ENCODE assay signal across 9 cellular contexts in the genomic region with DNA sequence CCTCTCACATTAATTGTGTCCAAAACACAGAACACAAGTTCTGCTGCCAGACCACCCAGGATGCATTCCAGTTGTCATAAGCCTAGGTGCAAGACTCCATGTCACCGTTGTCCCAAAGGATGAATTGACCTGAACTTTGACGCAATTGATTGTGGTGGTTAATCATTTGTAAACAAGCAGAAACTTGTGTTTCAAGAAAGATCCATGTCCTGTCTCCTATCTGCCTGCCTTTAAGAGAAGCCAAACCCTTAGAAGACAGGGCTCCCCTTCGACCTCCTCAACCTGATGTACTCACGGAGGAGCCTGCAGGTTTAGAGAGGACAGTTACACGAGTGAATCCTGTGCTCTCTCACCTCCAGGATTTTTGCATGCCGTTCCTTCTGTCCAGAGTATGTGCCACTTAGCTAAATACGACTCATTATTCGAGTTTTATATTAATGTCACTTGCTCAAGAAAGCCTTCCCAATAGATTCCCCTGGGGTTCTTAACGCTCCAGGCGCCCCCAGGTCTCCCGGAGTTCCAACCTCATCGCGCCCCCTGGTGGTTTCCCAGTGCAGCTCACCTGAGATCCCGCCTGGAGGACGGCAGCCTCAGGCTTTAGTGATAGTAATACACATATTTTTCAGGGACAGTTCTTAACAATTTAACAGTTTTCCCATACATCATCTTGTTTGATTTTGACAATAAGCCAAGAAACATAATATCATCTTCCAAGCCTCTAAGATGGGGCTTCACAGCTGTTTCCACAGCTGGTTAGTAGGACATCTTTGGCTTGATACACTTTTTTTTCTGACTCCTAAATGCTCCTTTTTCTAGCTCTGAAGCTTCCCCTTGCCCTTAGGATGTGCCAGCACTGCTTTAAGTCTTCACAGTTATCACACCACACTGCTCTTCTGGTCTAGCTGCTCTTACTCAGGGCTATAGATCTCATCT. TPM values are rescaled to one million over a fixed set of nuclear protein-coding genes. Genes with fewer than 3 reads are reported as not detected.
DNase-seq lines count a peak whose midpoint lies in the region; ATAC-seq, FAIRE-seq and TF ChIP-seq lines count a peak whose summit lies in the region.
"Had no signal": no experiment of that assay in that cellular context is flagged by ENCODE, and none has a peak within 500 bp of the region (broad histone marks: within the 10 kb centered on the region; RNA-seq: fewer than 3 reads in every experiment).

No MANE protein-coding gene starts in this region.

- no peak for FAIRE-seq in bronchial epithelial cell (lab: Jason Lieb, UNC)

- peak; percentile 85 for TF ChIP-seq CTCF in HFFc6 (IDR thresholded peaks at IDR 0.05)
- TF ChIP-seq CTCF in bronchial epithelial cell (IDR thresholded peaks at IDR 0.05; ENCODE audit: insufficient read depth, low read length, severe bottlenecking): no peak
- TF ChIP-seq CTCF in mucosa of descending colon (IDR thresholded peaks at IDR 0.05): no peak

- DNase-seq in DMS53 treated with DMSO at 0.1 percent for 48 hours (lab: John Stamatoyannopoulos, UW; ENCODE audit: unreplicated experiment) (peak; percentile 30), HFFc6 (no peak), bronchial epithelial cell (ENCODE audit: low read depth) (peak; percentile 1), mucosa of descending colon (peak in 2 of 3 donors; percentile 2 to 27), HuH-7.5 (ENCODE audit: low spot score) (no peak), G401 (ENCODE audit: low spot score) (no peak)
- DNase-seq: NCI-H2029 had no signal

- no peaks in the 10 kb centered on the region for H3K36me3 Mint-ChIP-seq in HFFc6 (ENCODE audit: low read depth)

- H3K36me3 ChIP-seq in bronchial epithelial cell (ENCODE audit: control insufficient read depth, insufficient read depth, low read length) (no peaks in the 10 kb centered on the region), mucosa of descending colon (ENCODE audit: low read depth) (no peaks in the 10 kb centered on the region)

- no peaks in the 10 kb centered on the region for H3K9me3 ChIP-seq in mucosa of descending colon

- in situ Hi-C loops in G401 (cut with HindIII; ENCODE audit: low sequenced_read_pairs): no loop called here

- H3K4me3 Mint-ChIP-seq in HFFc6: no peak overlapping the region

- ATAC-seq in mucosa of descending colon (no peak), HG03097 (IDR thresholded peaks at IDR 0.05; ENCODE audit: low FRiP score, unreplicated experiment) (no peak), GM18517 (IDR thresholded peaks at IDR 0.05; ENCODE audit: unreplicated experiment) (no peak)

- H3K27me3 Mint-ChIP-seq in HFFc6 (ENCODE audit: insufficient read depth): peaks cover 2% of the 10 kb centered on the region; the same call in 1 of the 2 replicates

- H3K4me1 ChIP-seq in mucosa of descending colon (ENCODE audit: low read depth): no peaks in the 10 kb centered on the region

- H3K4me1 Mint-ChIP-seq in HFFc6 (ENCODE audit: low read depth): peaks cover 10% of the 10 kb centered on the region

- H3K4me3 ChIP-seq in bronchial epithelial cell (ENCODE audit: low read depth, low read length) (no peak overlapping the region), mucosa of descending colon (no peak overlapping the region)

- H3K27me3 ChIP-seq in bronchial epithelial cell (ENCODE audit: control insufficient read depth, insufficient read depth, low read length): no peaks in the 10 kb centered on the region

- intact Hi-C loops in mucosa of descending colon (cut with DNase I, micrococcal nuclease): no loop called here

- H3K9me3 Mint-ChIP-seq in HFFc6: peaks cover 5% of the 10 kb centered on the region; the same call in 1 of the 2 replicates

- H3K27ac Mint-ChIP-seq in HFFc6: no peak overlapping the region

RNA-seq across cellular contexts. Expression of a gene that starts 2.4 kb away (rescaled TPM):
- total RNA-seq in HFFc6 (2021; fragmentation: NEBNext Ultra II Directional; extraction: Animal tissue kit (Norgen Biotek cat#: 25700)): not detected
- total RNA-seq in bronchial epithelial cell: not detected in 2 replicates
- total RNA-seq in mucosa of descending colon: not detected
- not detected in 2 replicates for total RNA-seq in G401 (2014; rRNA removed; shearing (Covaris generic))

Comparison
In these comparisons a context has a peak if more than half of its experiments do, and no peak if none do; other contexts are left out.
1. DNase-seq: peak in DMS53 treated with DMSO at 0.1 percent for 48 hours (single experiment), bronchial epithelial cell (single experiment) and mucosa of descending colon (2 of 3); none in HFFc6 (single experiment), HuH-7.5 (single experiment) and G401 (single experiment).